Comparison of ENCODE assay signal across 13 cellular contexts in the genomic region with DNA sequence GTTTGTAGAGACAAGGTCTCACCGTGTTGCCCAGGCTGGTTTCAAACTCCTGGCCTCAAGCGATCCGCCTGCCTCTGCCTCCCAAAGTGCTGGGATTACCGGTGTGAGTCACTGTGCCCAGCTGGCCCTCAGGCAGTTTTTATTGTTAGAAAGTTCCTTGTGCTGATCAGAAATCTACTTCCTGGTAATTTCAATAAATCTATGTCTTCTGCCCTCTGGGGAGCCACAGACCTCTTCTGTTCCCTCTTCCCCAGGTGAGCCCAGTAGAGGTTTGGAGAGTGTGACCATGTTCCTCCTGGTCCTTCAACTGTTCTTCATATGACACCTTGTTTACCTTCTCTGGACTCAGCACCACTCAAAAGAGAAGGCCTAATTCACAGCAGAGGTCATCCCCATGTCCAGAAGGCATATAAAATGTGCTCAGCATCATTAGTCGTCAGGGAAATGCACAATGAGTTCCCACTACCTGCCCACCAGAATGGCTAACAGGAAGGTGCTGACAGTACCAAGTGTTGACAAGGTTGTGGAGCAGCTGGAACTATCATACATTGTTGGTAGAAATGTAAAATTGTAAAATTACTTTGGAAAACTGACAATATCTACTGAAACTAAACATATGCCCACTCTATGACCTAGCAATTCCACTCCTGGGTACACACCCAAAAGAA. TPM values are rescaled to one million over a fixed set of nuclear protein-coding genes. Genes with fewer than 3 reads are reported as not detected.
DNase-seq lines count a peak whose midpoint lies in the region; ATAC-seq, FAIRE-seq and TF ChIP-seq lines count a peak whose summit lies in the region.
"Had no signal": no experiment of that assay in that cellular context is flagged by ENCODE, and none has a peak within 500 bp of the region (broad histone marks: within the 10 kb centered on the region; RNA-seq: fewer than 3 reads in every experiment).

No MANE protein-coding gene starts in this region.

- peaks cover 18% of the 10 kb centered on the region for H3K4me1 Mint-ChIP-seq in activated T-cell treated with anti-CD3 and anti-CD28 coated beads, Interleukin-2, amount 50 U/mL, for 72 hours (ENCODE audit: low read depth)
- peaks cover 18% of the 10 kb centered on the region for H3K4me1 Mint-ChIP-seq in stimulated activated memory B cell treated with anti-CD40 and anti-IgM and Interleukin-4, amounts not matched to agents 10 μg/mL and 1 μg/mL and 100 μg/mL, for 72 hours

- POLR2A ChIA-PET in K562 (lab: Yijun Ruan, JAX), result interaction anchor here (0.7 to 2.1 kb wide), 2 partner anchors 9 to 212 kb away, joined by 3 to 10 read pairs; no protein-coding TSS in a partner anchor

- H3K4me3 ChIP-seq in K562, result no peak overlapping the region

- intact Hi-C loops in K562 (cut with micrococcal nuclease), result no loop called here

- BruUV-seq in K562 (replicated peaks; lab: Mats Ljungman, UMichigan), result no TSS peak

- H3K9me3 Mint-ChIP-seq in activated T-cell treated with anti-CD3 and anti-CD28 coated beads, Interleukin-2, amount 50 U/mL, for 72 hours, result no peaks in the 10 kb centered on the region
- no peaks in the 10 kb centered on the region for H3K9me3 Mint-ChIP-seq in stimulated activated memory B cell treated with anti-CD40 and anti-IgM and Interleukin-4, amounts not matched to agents 10 μg/mL and 1 μg/mL and 100 μg/mL, for 72 hours

- no peak for TF ChIP-seq POLR2A in K562 (conservative IDR thresholded peaks at IDR 0.05)

- CTCF ChIA-PET in K562 (lab: Yijun Ruan, JAX; ENCODE audit: low intra/inter-chr PET ratio), result no interaction called here

- peak in 1 of 2 donors; percentile 1 for ATAC-seq in activated T-cell treated with anti-CD3 and anti-CD28 coated beads, Interleukin-2, amount 50 U/mL, for 72 hours (replicated peaks in 1 of 2)
- ATAC-seq in HG03571 (IDR thresholded peaks at IDR 0.05; ENCODE audit: unreplicated experiment), result peak; percentile 4
- no peak for ATAC-seq in K562
- no peak for ATAC-seq in stimulated activated memory B cell treated with anti-CD40 and anti-IgM and Interleukin-4, amounts not matched to agents 10 μg/mL and 1 μg/mL and 100 μg/mL, for 72 hours
- no peak for ATAC-seq in HG02840 (IDR thresholded peaks at IDR 0.05; ENCODE audit: low FRiP score, unreplicated experiment)

- H3K36me3 ChIP-seq in K562 (ENCODE audit: control insufficient read depth, insufficient read depth, low read length), result peaks cover 34% of the 10 kb centered on the region; the same call in 2 of the 3 replicates
- H3K36me3 ChIP-seq: neutrophil had no signal

- 92% methylated on average over 5 of the region's 5 CpGs for WGBS in K562 (ENCODE audit: insufficient coverage, low coverage, missing lambda C conversion rate)

- FAIRE-seq in K562 (lab: Jason Lieb, UNC), result no peak
- FAIRE-seq: GM18507, TTC549 had no signal

- H3K9me3 ChIP-seq in K562 (replicated peaks; ENCODE audit: control insufficient read depth, insufficient read depth, low read depth, low read length), result no peaks in the 10 kb centered on the region
- H3K9me3 ChIP-seq: neutrophil had no signal

- H3K9me1 ChIP-seq in K562 (ENCODE audit: control insufficient read depth, insufficient read depth, low read length), result peaks cover 3% of the 10 kb centered on the region

- H3K9ac ChIP-seq in K562 (ENCODE audit: insufficient read depth in 1 of 2, low read depth in 2 of 2, low read length in 2 of 2), result no peak overlapping the region

- H2AFZ ChIP-seq in K562 (ENCODE audit: low read depth, low read length), result no peak overlapping the region

- peaks cover 44% of the 10 kb centered on the region for H4K20me1 ChIP-seq in K562 (replicated peaks; ENCODE audit: control insufficient read depth, insufficient read depth, low read length)

- H3K79me2 ChIP-seq in K562 (ENCODE audit: control insufficient read depth, insufficient read depth, low read length), result peaks cover 88% of the 10 kb centered on the region

- H3K27me3 ChIP-seq in K562 (ENCODE audit: control insufficient read depth in 2 of 2, insufficient read depth in 2 of 2, low read length in 2 of 2), result no peaks in the 10 kb centered on the region

- H3K27ac Mint-ChIP-seq in activated T-cell treated with anti-CD3 and anti-CD28 coated beads, Interleukin-2, amount 50 U/mL, for 72 hours, result peak overlapping the region; percentile 29
- H3K27ac Mint-ChIP-seq in stimulated activated memory B cell treated with anti-CD40 and anti-IgM and Interleukin-4, amounts not matched to agents 10 μg/mL and 1 μg/mL and 100 μg/mL, for 72 hours, result peak overlapping the region; percentile 79

- no peak overlapping the region for H3K27ac ChIP-seq in K562 (ENCODE audit: extremely low read depth, low read depth, low read length)
- H3K27ac ChIP-seq: neutrophil had no signal

- peaks cover 3 to 32% of the 10 kb centered on the region in 2 experiments for H3K4me1 ChIP-seq in K562 (replicated peaks in 1 of 2; ENCODE audit: control insufficient read depth in 2 of 2, insufficient read depth in 2 of 2, low read length in 2 of 2)

- in situ Hi-C loops in K562 (cut with MboI), result no loop called here

- no peak for TF ChIP-seq EP300 in K562 (IDR thresholded peaks at IDR 0.05; ENCODE audit: low read length)

- DNase-seq in activated T-cell treated with anti-CD3 and anti-CD28 coated beads, Interleukin-2, amount 50 U/mL, for 72 hours, result no peak
- DNase-seq in activated T-cell treated with anti-CD3 and anti-CD28 coated beads, Interleukin-2, amount 50 U/mL, for 48 hours, result no peak
- DNase-seq in K562 (ENCODE audit: extremely low read depth in 1 of 4, low spot score in 3 of 4) (no peak), putamen (ENCODE audit: low spot score) (no peak), NCI-H2107 (lab: John Stamatoyannopoulos, UW) (no peak)
- DNase-seq: activated CD8-positive, alpha-beta memory T cell treated with anti-CD3 and anti-CD28 coated beads, Interleukin-2, amount 50 U/mL, for 4 hours; Karpas-422 had no signal

- H3K27me3 Mint-ChIP-seq in activated T-cell treated with anti-CD3 and anti-CD28 coated beads, Interleukin-2, amount 50 U/mL, for 72 hours (ENCODE audit: low read depth), result peaks cover 10% of the 10 kb centered on the region
- H3K27me3 Mint-ChIP-seq in stimulated activated memory B cell treated with anti-CD40 and anti-IgM and Interleukin-4, amounts not matched to agents 10 μg/mL and 1 μg/mL and 100 μg/mL, for 72 hours, result peaks cover 12% of the 10 kb centered on the region

- no peak for TF ChIP-seq CTCF in K562 (IDR thresholded peaks at IDR 0.05 in 2 of 3, conservative IDR thresholded peaks at IDR 0.05 in 1 of 3; ENCODE audit: insufficient read depth in 2 of 3, low read depth in 1 of 3, low read length in 3 of 3)

- peak overlapping the region; percentile 32 to 38 for H3K4me3 Mint-ChIP-seq in activated T-cell treated with anti-CD3 and anti-CD28 coated beads, Interleukin-2, amount 50 U/mL, for 72 hours
- H3K4me3 Mint-ChIP-seq in stimulated activated memory B cell treated with anti-CD40 and anti-IgM and Interleukin-4, amounts not matched to agents 10 μg/mL and 1 μg/mL and 100 μg/mL, for 72 hours, result peak overlapping the region; percentile 22

- TF ChIP-seq RAD21 in K562 (CRISPR knock-in tag; conservative IDR thresholded peaks at IDR 0.05 in 1 of 2, IDR thresholded peaks at IDR 0.05 in 1 of 2), result no peak

- H3K36me3 Mint-ChIP-seq in activated T-cell treated with anti-CD3 and anti-CD28 coated beads, Interleukin-2, amount 50 U/mL, for 72 hours (ENCODE audit: insufficient read depth in 2 of 2), result no peaks in the 10 kb centered on the region
- no peaks in the 10 kb centered on the region for H3K36me3 Mint-ChIP-seq in stimulated activated memory B cell treated with anti-CD40 and anti-IgM and Interleukin-4, amounts not matched to agents 10 μg/mL and 1 μg/mL and 100 μg/mL, for 72 hours

- no peak overlapping the region for H3K4me2 ChIP-seq in K562 (ENCODE audit: insufficient read depth, low read length)

TF ChIP-seq in K562, 482 proteins besides CTCF, POLR2A, EP300 and RAD21 (continues in another document):
- TF ChIP-seq ZFP36 (IDR thresholded peaks at IDR 0.05; ENCODE audit: low read depth, low read length, partially characterized antibody), result peak; percentile 63
- TF ChIP-seq GABPB1 (CRISPR knock-in tag; IDR thresholded peaks at IDR 0.05), result no peak
- TF ChIP-seq, protein P1, sequence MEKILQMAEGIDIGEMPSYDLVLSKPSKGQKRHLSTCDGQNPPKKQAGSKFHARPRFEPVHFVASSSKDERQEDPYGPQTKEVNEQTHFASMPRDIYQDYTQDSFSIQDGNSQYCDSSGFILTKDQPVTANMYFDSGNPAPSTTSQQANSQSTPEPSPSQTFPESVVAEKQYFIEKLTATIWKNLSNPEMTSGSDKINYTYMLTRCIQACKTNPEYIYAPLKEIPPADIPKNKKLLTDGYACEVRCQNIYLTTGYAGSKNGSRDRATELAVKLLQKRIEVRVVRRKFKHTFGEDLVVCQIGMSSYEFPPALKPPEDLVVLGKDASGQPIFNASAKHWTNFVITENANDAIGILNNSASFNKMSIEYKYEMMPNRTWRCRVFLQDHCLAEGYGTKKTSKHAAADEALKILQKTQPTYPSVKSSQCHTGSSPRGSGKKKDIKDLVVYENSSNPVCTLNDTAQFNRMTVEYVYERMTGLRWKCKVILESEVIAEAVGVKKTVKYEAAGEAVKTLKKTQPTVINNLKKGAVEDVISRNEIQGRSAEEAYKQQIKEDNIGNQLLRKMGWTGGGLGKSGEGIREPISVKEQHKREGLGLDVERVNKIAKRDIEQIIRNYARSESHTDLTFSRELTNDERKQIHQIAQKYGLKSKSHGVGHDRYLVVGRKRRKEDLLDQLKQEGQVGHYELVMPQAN (IDR thresholded peaks at IDR 0.05; ENCODE audit: borderline replicate concordance), result no peak

RNA-seq across cellular contexts. Expression of gene TMOD1, which starts 10.4 kb away (rescaled TPM):
- total RNA-seq in activated T-cell treated with anti-CD3 and anti-CD28 coated beads, Interleukin-2, amount 50 U/mL, for 72 hours, result 1 to 10 TPM; 3.8 to 5.4 TPM
- 24.3 and 41.9 TPM in 2 replicates for total RNA-seq in K562 (2011; cell fraction: chromatin; rRNA removed; ENCODE audit: low replicate concordance)
- 11.5 and 13.8 TPM in 2 replicates for total RNA-seq in K562 (2011; cell fraction: nucleolus; rRNA removed)
- total RNA-seq in K562 (2011; cell fraction: nucleoplasm; rRNA removed), result 19.4 and 22.3 TPM in 2 replicates
- 10.4 and 11.3 TPM in 2 replicates for total RNA-seq in K562 (2014; rRNA removed)
- total RNA-seq in K562 (2014; rRNA removed; fragmentation: Illumina TruSeq; extraction: Trizol), result 16.4 and 17.8 TPM in 2 replicates
- total RNA-seq in K562 (2015; rRNA removed; fragmentation: Illumina TruSeq; extraction: Trizol), result 7.1 TPM in 2 replicates
- 29.3 and 34.7 TPM in 2 replicates for total RNA-seq in K562 (2021)
- 6.7 and 11.4 TPM in 2 replicates for polyA plus RNA-seq in K562 (2011; rRNA removed)
- 5.6 and 9.8 TPM in 2 replicates for polyA plus RNA-seq in K562 (2011; cell fraction: cytosol; rRNA removed)
- polyA plus RNA-seq in K562 (2011; cell fraction: nucleus; rRNA removed), result 14.9 and 18.0 TPM in 2 replicates
- 22.1 and 24.1 TPM in 2 replicates for polyA plus RNA-seq in K562 (2012)
- polyA plus RNA-seq in K562 (2014; fragmentation: Illumina TruSeq; extraction: Trizol), result 38.5 and 41.2 TPM in 2 replicates
- 10 to 100 TPM; 11.6 to 14.2 TPM for polyA plus RNA-seq in K562 (2014; fragmentation: Nextera tagmentation; extraction: Ambion mirVana)
- polyA plus RNA-seq in K562 (2014; rRNA removed), result 15.5 and 16.7 TPM in 2 replicates
- 12.1 and 12.2 TPM in 2 replicates for polyA minus RNA-seq in K562 (2011; rRNA and poly(A)+ RNA removed)
- 11.6 and 13.2 TPM in 2 replicates for polyA minus RNA-seq in K562 (2011; cell fraction: cytosol; rRNA and poly(A)+ RNA removed)
- 4.0 and 8.1 TPM in 2 replicates for polyA minus RNA-seq in K562 (2011; cell fraction: nucleus; rRNA and poly(A)+ RNA removed)
